8 cellular contexts compared by ENCODE assay signal in genomic region chr12:8948711-8949524, GRCh38. TPM values are rescaled to one million over a fixed set of nuclear protein-coding genes. Genes with fewer than 3 reads are reported as not detected.
A peak's percentile ranks its signal among the peaks of the same experiment; 100 is the strongest.
DNase-seq lines count a peak whose midpoint lies in the region; ATAC-seq, FAIRE-seq and TF ChIP-seq lines count a peak whose summit lies in the region.

No MANE protein-coding gene starts in this region.

- H3K23ac ChIP-seq in H1 (ENCODE audit: insufficient read length) = no peak overlapping the region

- H2BK15ac ChIP-seq in H1 (ENCODE audit: low read length) = no peak overlapping the region

- no peak overlapping the region for H3K56ac ChIP-seq in H1 (replicated peaks; ENCODE audit: insufficient read length, low read depth, low read length)

- H3K36me3 ChIP-seq in ES-I3 (ENCODE audit: insufficient read depth, low read length) (peaks cover 11% of the 10 kb centered on the region), H1 (ENCODE audit: control insufficient read depth in 2 of 4, insufficient read depth in 4 of 4, low read length in 3 of 4) (peaks cover 4 to 18% (median 12%) of the 10 kb centered on the region in 4 experiments; a peak in 7 of 8 replicates), mesodermal cell (ENCODE audit: control insufficient read depth, insufficient read depth, low read length) (peaks cover 27% of the 10 kb centered on the region)

- H3K9ac ChIP-seq in ES-I3 (ENCODE audit: low read depth, low read length) (peak overlapping the region; percentile 90), H1 (replicated peaks in 1 of 4; ENCODE audit: extremely low read depth in 1 of 4, low read depth in 3 of 4, low read length in 3 of 4) (peak overlapping the region; percentile 42 to 94 (median 72))

- no peak overlapping the region for H4K91ac ChIP-seq in H1 (replicated peaks; ENCODE audit: insufficient read length, low read length)

- peaks cover 2 to 6% of the 10 kb centered on the region in 2 experiments for H4K20me1 ChIP-seq in H1 (replicated peaks in 1 of 2; ENCODE audit: control insufficient read depth in 1 of 2, insufficient read depth in 2 of 2, low read length in 2 of 2)

- ATAC-seq in GM21360 (IDR thresholded peaks at IDR 0.05; ENCODE audit: unreplicated experiment) = peak; percentile 25

- no peak for FAIRE-seq in H1 (lab: Jason Lieb, UNC)
- no peak for FAIRE-seq in urothelium cell line (lab: Jason Lieb, UNC)

- no peak for TF ChIP-seq CTCF in H1 (IDR thresholded peaks at IDR 0.05; ENCODE audit: control extremely low read depth in 1 of 3, insufficient read depth in 1 of 3, low read depth in 1 of 3, low read length in 3 of 3)

- H3K18ac ChIP-seq in H1 (ENCODE audit: extremely low read depth, low read length) = peak overlapping the region; percentile 36; the same call in 1 of the 2 replicates

- POLR2A ChIA-PET in H1 (lab: Charles Lee; ENCODE audit: partially characterized antibody) = interaction anchor here (0.6 to 11.5 kb wide), 16 partner anchors 9 to 153 kb away, joined by 3 to 311 read pairs (median 4); partner anchors contain the start of gene PHC1

- peaks cover 13% of the 10 kb centered on the region for H3K79me1 ChIP-seq in H1 (ENCODE audit: low read depth, low read length)

- peak overlapping the region; percentile 18 for H4K5ac ChIP-seq in H1 (ENCODE audit: insufficient read length, low read depth, low read length)

- H3K4ac ChIP-seq in H1 (replicated peaks; ENCODE audit: insufficient read length, low read depth, low read length) = no peak overlapping the region

- H2BK20ac ChIP-seq in H1 (ENCODE audit: low read length) = no peak overlapping the region

- CTCF ChIA-PET in H1 (lab: Charles Lee; ENCODE audit: partially characterized antibody) = interaction anchor here (0.6 to 12.2 kb wide), 8 partner anchors 12 to 116 kb away, joined by 3 to 119 read pairs (median 4); no protein-coding TSS in a partner anchor

- DNase-seq in HPDE6-E6E7 (ENCODE audit: extremely low spot score) (peak; percentile 29), SW480 (ENCODE audit: low spot score) (peak; percentile 25), H1 (ENCODE audit: low read depth in 1 of 2, low spot score in 2 of 2) (peak in 1 of 2 experiments; percentile 48), urothelium cell line (ENCODE audit: low spot score) (peak; percentile 24), NCI-H187 (lab: John Stamatoyannopoulos, UW) (no peak)

- peak overlapping the region; percentile 67 for H2BK5ac ChIP-seq in H1 (ENCODE audit: low read depth, low read length)

- no peaks in the 10 kb centered on the region for H3K23me2 ChIP-seq in H1 (ENCODE audit: low read depth, low read length)

- no peaks in the 10 kb centered on the region for H3K27me3 ChIP-seq in H1 (replicated peaks in 1 of 4; ENCODE audit: control insufficient read depth in 3 of 4, extremely low read depth in 1 of 4, insufficient read depth in 3 of 4, low read length in 3 of 4)

- H3K4me2 ChIP-seq in H1 (ENCODE audit: insufficient read depth in 1 of 2, low read depth in 2 of 2, low read length in 2 of 2) = peak overlapping the region; percentile 83 to 88

- TF ChIP-seq EP300 in H1 (IDR thresholded peaks at IDR 0.05; ENCODE audit: borderline replicate concordance in 1 of 2, low read depth in 2 of 2, low read length in 2 of 2) = no peak

- H3K27ac ChIP-seq in H1 (ENCODE audit: low read depth, low read length) (peak overlapping the region; percentile 35), mesodermal cell (ENCODE audit: low read depth, low read length, severe bottlenecking) (peak overlapping the region; percentile 97)

- H2AK5ac ChIP-seq in H1 (ENCODE audit: low read depth, low read length) = no peak overlapping the region

- no peak for TF ChIP-seq POLR2A in H1 (IDR thresholded peaks at IDR 0.05; ENCODE audit: control extremely low read depth in 1 of 2, low read depth in 2 of 2, low read length in 2 of 2)

- H2BK12ac ChIP-seq in H1 (ENCODE audit: low read depth, low read length) = no peak overlapping the region

- H3K4me3 ChIP-seq in H1 (ENCODE audit: extremely low read depth in 1 of 4, insufficient read depth in 2 of 4, low read depth in 3 of 4, low read length in 4 of 4) (peak overlapping the region; percentile 61 to 93 (median 90)), mesodermal cell (ENCODE audit: extremely low read depth, insufficient read depth, low read length, poor library complexity, severe bottlenecking) (peak overlapping the region; percentile 69)

- WGBS in H1 (ENCODE audit: extremely low coverage in 1 of 2, insufficient coverage in 1 of 2, insufficient read length in 1 of 2, insufficient replicate concordance in 2 of 2, low coverage in 1 of 2, low lambda C conversion rate in 2 of 2, missing lambda C conversion rate in 1 of 2), 2 experiments = 1% methylated on average over 24 of the region's 24 CpGs; no CpG with 5 or more reads in 1 of the 2 experiments
- 0% methylated on average over 23 to 24 of the region's 24 CpGs for WGBS in mesodermal cell (ENCODE audit: insufficient coverage in 2 of 2), 2 experiments

- H2BK120ac ChIP-seq in H1 (replicated peaks; ENCODE audit: low read depth, low read length) = no peak overlapping the region

- H2AFZ ChIP-seq in H1 (ENCODE audit: low read length) = peak overlapping the region; percentile 9; the same call in 1 of the 2 replicates

- no peak overlapping the region for H3K14ac ChIP-seq in H1 (ENCODE audit: insufficient read length)

- TF ChIP-seq RAD21 in H1 (IDR thresholded peaks at IDR 0.05 in 1 of 2, conservative IDR thresholded peaks at IDR 0.05 in 1 of 2; ENCODE audit: low read depth in 2 of 2, low read length in 2 of 2) = no peak

- H4K8ac ChIP-seq in H1 (ENCODE audit: extremely low read depth, insufficient read depth, low read length) = peak overlapping the region; percentile 76; the same call in 1 of the 2 replicates

- H3K4me1 ChIP-seq in ES-I3 (ENCODE audit: insufficient read depth, low read length) (no peaks in the 10 kb centered on the region), H1 (replicated peaks in 1 of 4; ENCODE audit: control insufficient read depth in 3 of 4, insufficient read depth in 4 of 4, low read length in 3 of 4) (no peaks in the 10 kb centered on the region; a peak in 1 of 7 replicates), mesodermal cell (ENCODE audit: control insufficient read depth, insufficient read depth, low read length, poor library complexity, severe bottlenecking) (peaks cover 9% of the 10 kb centered on the region)

- H3K79me2 ChIP-seq in H1 (ENCODE audit: control insufficient read depth in 1 of 2, insufficient read depth in 2 of 2, low read length in 2 of 2) = peaks cover 5 to 52% of the 10 kb centered on the region in 2 experiments

- H3K9me3 ChIP-seq in ES-I3 (ENCODE audit: control insufficient read depth, insufficient read depth, low read length) (no peaks in the 10 kb centered on the region), H1 (ENCODE audit: insufficient read depth in 2 of 2, low read depth in 1 of 2, low read length in 1 of 2) (no peaks in the 10 kb centered on the region), mesodermal cell (ENCODE audit: control insufficient read depth, low read length) (no peaks in the 10 kb centered on the region)

TF ChIP-seq in H1, 55 proteins besides CTCF, POLR2A, EP300 and RAD21 (continues in another document):
- TF ChIP-seq KDM5A (IDR thresholded peaks at IDR 0.05; ENCODE audit: low read length) (0 out of 2 replicates have a peak, but pooled peaks have one; percentile 29), CEBPB (IDR thresholded peaks at IDR 0.05; ENCODE audit: low read depth, low read length) (no peak), HDAC2 (IDR thresholded peaks at IDR 0.05; ENCODE audit: borderline replicate concordance in 1 of 2, low read depth in 2 of 2, low read length in 2 of 2) (no peak), CHD1 (IDR thresholded peaks at IDR 0.05; ENCODE audit: low read depth, low read length) (peak; percentile 71), PHF8 (conservative IDR thresholded peaks at IDR 0.05; ENCODE audit: low read depth, low read length) (0 out of 2 replicates have a peak, but pooled peaks have one; percentile 66), SAP30 (IDR thresholded peaks at IDR 0.05; ENCODE audit: insufficient read depth, insufficient replicate concordance, low read length) (peak; percentile 63)

RNA-seq across cellular contexts. Expression of gene M6PR, which starts 0.5 kb away (rescaled TPM):
- total RNA-seq in H1 (2021; fragmentation: NEBNext Ultra II Directional; extraction: Animal tissue kit (Norgen Biotek cat#: 25700)) = 106 and 115 TPM in 2 replicates
- 122 and 123 TPM in 2 replicates for polyA plus RNA-seq in H1 (2011; rRNA removed)
- polyA plus RNA-seq in H1 (2011; cell fraction: cytosol; rRNA removed) = 89.1 TPM
- 78.4 TPM for polyA plus RNA-seq in H1 (2011; cell fraction: nucleus; rRNA removed)
- 141 to 194 TPM (median 160 TPM) in 4 replicates for polyA plus RNA-seq in H1 (2012, experiment 1 of 2)
- 69.2 TPM for polyA plus RNA-seq in H1 (2012, experiment 2 of 2)
- polyA plus RNA-seq in H1 (2013, experiment 1 of 2) = 128 TPM
- polyA plus RNA-seq in H1 (2013, experiment 2 of 2) = 150 TPM
- polyA minus RNA-seq in H1 (2011; rRNA and poly(A)+ RNA removed) = 223 and 232 TPM in 2 replicates
- polyA minus RNA-seq in H1 (2011; cell fraction: cytosol; rRNA and poly(A)+ RNA removed) = 85.8 TPM
- polyA minus RNA-seq in H1 (2011; cell fraction: nucleus; rRNA and poly(A)+ RNA removed) = 65.6 TPM
- 103 TPM for polyA plus RNA-seq in mesodermal cell (2013, experiment 1 of 2)
- polyA plus RNA-seq in mesodermal cell (2013, experiment 2 of 2) = 93.1 TPM

RNA-seq across cellular contexts. Expression of gene PHC1, which starts 34.6 kb away (rescaled TPM):
- total RNA-seq in H1 (2021; fragmentation: NEBNext Ultra II Directional; extraction: Animal tissue kit (Norgen Biotek cat#: 25700)) = 895 and 934 TPM in 2 replicates
- polyA plus RNA-seq in H1 (2011; rRNA removed) = 1,655 and 1,966 TPM in 2 replicates
- 1,167 TPM for polyA plus RNA-seq in H1 (2011; cell fraction: cytosol; rRNA removed)
- polyA plus RNA-seq in H1 (2011; cell fraction: nucleus; rRNA removed) = 4,031 TPM
- polyA plus RNA-seq in H1 (2012, experiment 1 of 2) = 523 to 757 TPM (median 649 TPM) in 4 replicates
- 232 TPM for polyA plus RNA-seq in H1 (2012, experiment 2 of 2)
- polyA plus RNA-seq in H1 (2013, experiment 1 of 2) = 1,106 TPM
- polyA plus RNA-seq in H1 (2013, experiment 2 of 2) = 1,034 TPM
- 658 and 938 TPM in 2 replicates for polyA minus RNA-seq in H1 (2011; rRNA and poly(A)+ RNA removed)
- polyA minus RNA-seq in H1 (2011; cell fraction: cytosol; rRNA and poly(A)+ RNA removed) = 651 TPM
- 450 TPM for polyA minus RNA-seq in H1 (2011; cell fraction: nucleus; rRNA and poly(A)+ RNA removed)
- 70.3 TPM for polyA plus RNA-seq in mesodermal cell (2013, experiment 1 of 2)
- polyA plus RNA-seq in mesodermal cell (2013, experiment 2 of 2) = 57.2 TPM

RNA-seq across cellular contexts. Expression of gene KLRG1, which starts 40.4 kb away (rescaled TPM):
- 7.9 and 9.1 TPM in 2 replicates for total RNA-seq in H1 (2021; fragmentation: NEBNext Ultra II Directional; extraction: Animal tissue kit (Norgen Biotek cat#: 25700))
- polyA plus RNA-seq in H1 (2011; rRNA removed) = 7.0 and 12.8 TPM in 2 replicates
- 10.4 TPM for polyA plus RNA-seq in H1 (2011; cell fraction: cytosol; rRNA removed)
- 10.9 TPM for polyA plus RNA-seq in H1 (2011; cell fraction: nucleus; rRNA removed)
- polyA plus RNA-seq in H1 (2012, experiment 1 of 2) = 4.3 to 9.2 TPM (median 6.0 TPM) in 4 replicates
- polyA plus RNA-seq in H1 (2012, experiment 2 of 2) = 2.8 TPM
- polyA plus RNA-seq in H1 (2013, experiment 1 of 2) = 6.2 TPM
- 6.7 TPM for polyA plus RNA-seq in H1 (2013, experiment 2 of 2)
- polyA minus RNA-seq in H1 (2011; rRNA and poly(A)+ RNA removed) = 20.6 and 21.4 TPM in 2 replicates
- 15.0 TPM for polyA minus RNA-seq in H1 (2011; cell fraction: cytosol; rRNA and poly(A)+ RNA removed)
- polyA minus RNA-seq in H1 (2011; cell fraction: nucleus; rRNA and poly(A)+ RNA removed) = 38.9 TPM
- 1.00 TPM for polyA plus RNA-seq in mesodermal cell (2013, experiment 1 of 2)
- 1.7 TPM for polyA plus RNA-seq in mesodermal cell (2013, experiment 2 of 2)

Comparison
In these comparisons a context has a peak if more than half of its experiments do, and no peak if none do; other contexts are left out.
1. DNase-seq: peak in HPDE6-E6E7 (single experiment), SW480 (single experiment) and urothelium cell line (single experiment); none in NCI-H187 (0 of 2).